ENCODE assay signal across 15 cellular contexts in the genomic region with DNA sequence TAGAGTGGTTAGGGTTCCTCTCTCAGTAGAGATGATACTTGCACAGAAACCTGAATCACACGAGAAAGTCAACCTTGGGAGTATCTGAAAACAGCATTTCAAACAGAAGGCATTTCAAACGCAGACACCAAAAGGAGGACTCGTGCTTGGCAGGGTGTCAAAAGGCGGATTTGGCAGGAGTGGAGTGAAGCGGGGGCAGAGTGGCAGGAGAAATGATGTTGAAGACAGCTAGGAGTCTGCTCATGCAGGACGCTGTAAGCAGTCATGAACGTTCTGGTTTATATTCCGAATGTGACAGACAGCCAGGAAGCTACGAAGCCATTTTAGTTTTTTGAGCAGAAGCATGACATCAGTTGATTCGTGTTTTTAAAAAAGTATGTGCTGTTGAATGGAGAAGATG. TPM values are rescaled to one million over a fixed set of nuclear protein-coding genes. Genes with fewer than 3 reads are reported as not detected.
A peak's percentile ranks its signal among the peaks of the same experiment; 100 is the strongest.
DNase-seq lines count a peak whose midpoint lies in the region; ATAC-seq and TF ChIP-seq lines count a peak whose summit lies in the region.
"Not testable (repeated sequence)": the region's sequence is repeated elsewhere in the genome, so short reads cannot be mapped to it uniquely, and the experiment has no call there.
"Had no signal": no experiment of that assay in that cellular context is flagged by ENCODE, and none has a peak within 500 bp of the region (broad histone marks: within the 10 kb centered on the region; RNA-seq: fewer than 3 reads in every experiment).

No MANE protein-coding gene starts in this region.

- H3K36me3 Mint-ChIP-seq in nephron (ENCODE audit: low read depth): not testable (repeated sequence)

- in situ Hi-C loops in mammary epithelial cell (cut with MboI; ENCODE audit: low sequenced_read_pairs in 2 of 2): not testable (repeated sequence)

- WGBS in mammary epithelial cell (ENCODE audit: low coverage, missing lambda C conversion rate): 15% methylated on average over 9 of the region's 10 CpGs

- not testable (repeated sequence) for H3K4me1 Mint-ChIP-seq in nephron

- not testable (repeated sequence) for H3K9me3 ChIP-seq in AG04450 (ENCODE audit: control insufficient read depth, insufficient read depth, low read length); mammary epithelial cell (replicated peaks; ENCODE audit: insufficient read depth, low read length)

- not testable (repeated sequence) for H3K4me3 ChIP-seq in AG04450 (ENCODE audit: low read depth, low read length); mammary epithelial cell (replicated peaks in 1 of 3; ENCODE audit: insufficient read depth in 1 of 3, low read depth in 2 of 3, low read length in 3 of 3); fibroblast of the aortic adventitia (ENCODE audit: low read depth, low read length)

- not testable (repeated sequence) for H3K27ac ChIP-seq in AG04450 (ENCODE audit: low read depth, low read length); mammary epithelial cell (ENCODE audit: insufficient read depth, low read depth, low read length)

- DNase-seq in AG04450 (ENCODE audit: low read depth, low spot score) (peak; percentile 16), NCI-H1092 treated with DMSO at 0.1 percent for 48 hours (lab: John Stamatoyannopoulos, UW) (peak; percentile 20), fibroblast of the aortic adventitia (ENCODE audit: low read depth) (peak; percentile 40), inferior parietal cortex (ENCODE audit: extremely low spot score) (peak; percentile 82), stromal cell of bone marrow (ENCODE audit: low read depth) (peak; percentile 18)
- not testable (repeated sequence) for DNase-seq in mammary epithelial cell

- intact Hi-C loops in mammary epithelial cell (cut with micrococcal nuclease): not testable (repeated sequence)

- H3K36me3 ChIP-seq in mammary epithelial cell (ENCODE audit: insufficient read depth, low read length): not testable (repeated sequence)

- H4K20me1 ChIP-seq in mammary epithelial cell (ENCODE audit: insufficient read depth, low read length): not testable (repeated sequence)

- dilution Hi-C loops in mammary epithelial cell (cut with HindIII; ENCODE audit: low sequenced_read_pairs): not testable (repeated sequence)

- not testable (repeated sequence) for H3K27me3 Mint-ChIP-seq in nephron (ENCODE audit: low read depth)

- H3K9ac ChIP-seq in mammary epithelial cell (ENCODE audit: insufficient read depth, low read length): not testable (repeated sequence)

- POLR2A ChIA-PET in AG04450 (lab: Yijun Ruan, JAX): not testable (repeated sequence)

- peak; percentile 54; the same call in 2 of the 3 replicates for ATAC-seq in SK-N-SH treated with all-trans-retinoic acid at 6 μM for 48 hours

- peak overlapping the region in 2 of 3 experiments; percentile 13 to 20 for H3K27ac Mint-ChIP-seq in nephron

- H3K79me2 ChIP-seq in mammary epithelial cell (ENCODE audit: insufficient read depth, low read length): not testable (repeated sequence)

- peak overlapping the region in 1 of 3 experiments; percentile 51 for H3K4me3 Mint-ChIP-seq in nephron

- not testable (repeated sequence) for H3K27me3 ChIP-seq in AG04450 (ENCODE audit: control insufficient read depth, insufficient read depth, low read length); mammary epithelial cell (ENCODE audit: insufficient read depth, low read length)

- not testable (repeated sequence) for H3K4me2 ChIP-seq in mammary epithelial cell (ENCODE audit: insufficient read depth, low read depth, low read length)

- CTCF ChIA-PET in AG04450 (lab: Charles Lee); mammary epithelial cell (lab: Charles Lee; ENCODE audit: low non-redundant PET): not testable (repeated sequence)

- TF ChIP-seq CTCF in AG04450 (IDR thresholded peaks at IDR 0.05; ENCODE audit: low read depth, low read length); mammary epithelial cell (conservative IDR thresholded peaks at IDR 0.05 in 1 of 2, IDR thresholded peaks at IDR 0.05 in 1 of 2; ENCODE audit: extremely low read depth in 1 of 2, insufficient read depth in 1 of 2, low read depth in 1 of 2, low read length in 2 of 2); fibroblast of the aortic adventitia (IDR thresholded peaks at IDR 0.05; ENCODE audit: insufficient read depth, low read length); nephron (IDR thresholded peaks at IDR 0.05; ENCODE audit: unreplicated experiment in 3 of 3): not testable (repeated sequence)

- BruUV-seq in mammary epithelial cell (replicated peaks; lab: Mats Ljungman, UMichigan): not testable (repeated sequence)

- not testable (repeated sequence) for H3K4me1 ChIP-seq in mammary epithelial cell (ENCODE audit: insufficient read depth, low read length)

- H3K9me3 Mint-ChIP-seq in nephron: not testable (repeated sequence)

- peak overlapping the region; percentile 49 for H2AFZ ChIP-seq in mammary epithelial cell (ENCODE audit: low read depth, low read length)

RNA-seq across cellular contexts. Expression of a gene that starts 33.5 kb away (rescaled TPM):
- 0.12 and 0.17 TPM in 2 replicates for polyA plus RNA-seq in AG04450 (2011; rRNA removed)
- polyA minus RNA-seq in AG04450 (2011; rRNA and poly(A)+ RNA removed): 0.23 and 0.26 TPM in 2 replicates
- total RNA-seq in mammary epithelial cell: under 1 TPM in 1 of 2 donors, not detected in 1; 0.17 TPM
- polyA plus RNA-seq in mammary epithelial cell: 0.11 TPM
- polyA minus RNA-seq in mammary epithelial cell: not detected
- not detected in 2 replicates for total RNA-seq in fibroblast of the aortic adventitia (ENCODE audit: low replicate concordance)
- total RNA-seq: dermis blood vessel endothelial cell; esophagus squamous epithelium; naive thymus-derived CD8-positive, alpha-beta T cell; T-helper 1 cell treated with Interleukin-12 subunit alpha and Interleukin-12 subunit beta and Interleukin-4 antibody, amounts not matched to agents 30 ng/mL and 1 ng/mL, for 36 hours had no signal

RNA-seq across cellular contexts. Expression of a gene that starts 50.0 kb away (rescaled TPM):
- 0.01 TPM in 1 of 2 replicates, not detected in the other for polyA plus RNA-seq in AG04450 (2011; rRNA removed)
- polyA minus RNA-seq in AG04450 (2011; rRNA and poly(A)+ RNA removed): not detected in 2 replicates
- not detected for total RNA-seq in mammary epithelial cell
- not detected for polyA plus RNA-seq in mammary epithelial cell
- not detected for polyA minus RNA-seq in mammary epithelial cell
- total RNA-seq in fibroblast of the aortic adventitia (ENCODE audit: low replicate concordance): under 0.01 and 0.16 TPM in 2 replicates
- total RNA-seq: CD4-positive, alpha-beta T cell; dermis blood vessel endothelial cell; naive thymus-derived CD8-positive, alpha-beta T cell; T-helper 1 cell treated with Interleukin-12 subunit alpha and Interleukin-12 subunit beta and Interleukin-4 antibody, amounts not matched to agents 30 ng/mL and 1 ng/mL, for 36 hours had no signal
- polyA plus RNA-seq: adipose tissue, urinary bladder had no signal
